Comparison of ENCODE assay signal across 16 cellular contexts in genomic region chr1:21514245-21514644, GRCh38. TPM values are rescaled to one million over a fixed set of nuclear protein-coding genes. Genes with fewer than 3 reads are reported as not detected.
A peak's percentile ranks its signal among the peaks of the same experiment; 100 is the strongest.
DNase-seq lines count a peak whose midpoint lies in the region; ATAC-seq and TF ChIP-seq lines count a peak whose summit lies in the region.
"Had no signal": no experiment of that assay in that cellular context is flagged by ENCODE, and none has a peak within 500 bp of the region (broad histone marks: within the 10 kb centered on the region; RNA-seq: fewer than 3 reads in every experiment).

No MANE protein-coding gene starts in this region.

- TF ChIP-seq CTCF in GM13976 (IDR thresholded peaks at IDR 0.05; ENCODE audit: borderline replicate concordance, control extremely low read depth, extremely low read depth, insufficient read depth, missing control alignments): no peak

- H3K9me3 Mint-ChIP-seq in CD4-positive, alpha-beta memory T cell: peaks cover 0 to 2% (median 0%) of the 10 kb centered on the region in 8 donors
- H3K9me3 Mint-ChIP-seq: activated naive CD4-positive, alpha-beta T cell treated with anti-CD3 and anti-CD28 coated beads, Interleukin-2, amount 10 ng/mL, durations not matched to agents 7 days and 5 days; CD4-positive, alpha-beta T cell had no signal

- DNase-seq in GM13976 (ENCODE audit: low spot score) (peak; percentile 65), glomerular visceral epithelial cell (ENCODE audit: extremely low spot score) (peak; percentile 22), NCI-H1048 (lab: John Stamatoyannopoulos, UW) (no peak), iPS-NIHi11 (ENCODE audit: low spot score) (no peak)
- no peak for DNase-seq in CD4-positive, alpha-beta memory T cell
- DNase-seq: activated CD4-positive, alpha-beta T cell treated with anti-CD3 and anti-CD28 coated beads, Interleukin-2, amount 50 U/mL, for 48 hours; activated naive CD4-positive, alpha-beta T cell treated with anti-CD3 and anti-CD28 coated beads, Interleukin-2, amount 10 ng/mL, durations not matched to agents 7 days and 5 days; caudate nucleus; CD4-positive, alpha-beta T cell; NCI-H187 treated with DMSO at 0.1 percent for 48 hours; OCI-M1; T-helper 1 cell had no signal

- H3K27ac ChIP-seq in CD4-positive, alpha-beta memory T cell (ENCODE audit: low read depth, low read length): no peak overlapping the region
- H3K27ac ChIP-seq: esophagus muscularis mucosa had no signal

- no peaks in the 10 kb centered on the region for H3K36me3 Mint-ChIP-seq in CD4-positive, alpha-beta memory T cell
- H3K36me3 Mint-ChIP-seq: activated naive CD4-positive, alpha-beta T cell treated with anti-CD3 and anti-CD28 coated beads, Interleukin-2, amount 10 ng/mL, durations not matched to agents 7 days and 5 days had no signal

- H3K27me3 ChIP-seq in CD4-positive, alpha-beta memory T cell (ENCODE audit: insufficient read depth, low read length): no peaks in the 10 kb centered on the region

- peaks cover 10 to 18% of the 10 kb centered on the region in 2 donors for H3K27me3 Mint-ChIP-seq in CD4-positive, alpha-beta memory T cell

- in situ Hi-C loops in GM13976 (cut with MboI; ENCODE audit: low sequenced_read_pairs, unreplicated experiment): no loop called here

- H3K27ac Mint-ChIP-seq in CD4-positive, alpha-beta memory T cell: no peak overlapping the region
- H3K27ac Mint-ChIP-seq: activated naive CD4-positive, alpha-beta T cell treated with anti-CD3 and anti-CD28 coated beads, Interleukin-2, amount 10 ng/mL, durations not matched to agents 7 days and 5 days; CD4-positive, alpha-beta T cell had no signal

- POLR2A ChIA-PET in CD4-positive, alpha-beta memory T cell (lab: Charles Lee; ENCODE audit: partially characterized antibody): no interaction called here

- H3K4me1 Mint-ChIP-seq in CD4-positive, alpha-beta memory T cell: peaks cover 0 to 2% (median 0%) of the 10 kb centered on the region in 4 donors
- H3K4me1 Mint-ChIP-seq: activated naive CD4-positive, alpha-beta T cell treated with anti-CD3 and anti-CD28 coated beads, Interleukin-2, amount 10 ng/mL, durations not matched to agents 7 days and 5 days had no signal

- H3K4me3 Mint-ChIP-seq in CD4-positive, alpha-beta memory T cell: no peak overlapping the region
- H3K4me3 Mint-ChIP-seq: activated naive CD4-positive, alpha-beta T cell treated with anti-CD3 and anti-CD28 coated beads, Interleukin-2, amount 10 ng/mL, durations not matched to agents 7 days and 5 days; CD4-positive, alpha-beta T cell had no signal

- peak; percentile 69 for ATAC-seq in GM21390 (IDR thresholded peaks at IDR 0.05; ENCODE audit: unreplicated experiment)
- peak; percentile 42 for ATAC-seq in HG03442 (IDR thresholded peaks at IDR 0.05; ENCODE audit: unreplicated experiment)
- ATAC-seq in activated CD4-positive, CD25-positive, alpha-beta regulatory T cell treated with anti-CD3 and anti-CD28 coated beads, Interleukin-2, amount 50 U/mL, for 24 hours: no peak

- H3K4me1 ChIP-seq in CD4-positive, alpha-beta memory T cell (ENCODE audit: insufficient read depth, low read length): no peaks in the 10 kb centered on the region

- H3K4me3 ChIP-seq in CD4-positive, alpha-beta memory T cell (ENCODE audit: low read length in 2 of 2): no peak overlapping the region
- H3K4me3 ChIP-seq: esophagus muscularis mucosa had no signal

- CTCF ChIA-PET in CD4-positive, alpha-beta memory T cell (lab: Charles Lee; ENCODE audit: partially characterized antibody): interaction anchor here (0.8 kb wide), 1 partner anchor 18 kb away, joined by 3 read pairs; no protein-coding TSS in a partner anchor

- no peaks in the 10 kb centered on the region for H3K9me3 ChIP-seq in CD4-positive, alpha-beta memory T cell (ENCODE audit: control insufficient read depth in 1 of 2, low read length in 2 of 2)
- H3K9me3 ChIP-seq: esophagus muscularis mucosa had no signal

- intact Hi-C loops in CD4-positive, alpha-beta memory T cell (cut with micrococcal nuclease): no loop called here

- H3K36me3 ChIP-seq in CD4-positive, alpha-beta memory T cell (ENCODE audit: insufficient read depth, low read length): no peaks in the 10 kb centered on the region
- H3K36me3 ChIP-seq: esophagus muscularis mucosa had no signal

RNA-seq across cellular contexts. Expression of gene ALPL, which starts 5.0 kb away (rescaled TPM):
- total RNA-seq in CD4-positive, alpha-beta memory T cell: not detected
- polyA plus RNA-seq in CD4-positive, alpha-beta memory T cell: not detected
- total RNA-seq: CD4-positive, alpha-beta T cell had no signal

Comparison
In these comparisons a context has a peak if more than half of its experiments do, and no peak if none do; other contexts are left out.
1. DNase-seq: peak in GM13976 (single experiment) and glomerular visceral epithelial cell (single experiment); none in NCI-H1048 (single experiment), iPS-NIHi11 (single experiment) and CD4-positive, alpha-beta memory T cell (0 of 5).
2. ATAC-seq: peak in GM21390 (single experiment) and HG03442 (single experiment); none in activated CD4-positive, CD25-positive, alpha-beta regulatory T cell treated with anti-CD3 and anti-CD28 coated beads, Interleukin-2, amount 50 U/mL, for 24 hours (0 of 2).